8 cellular contexts compared by ENCODE assay signal in the genomic region with DNA sequence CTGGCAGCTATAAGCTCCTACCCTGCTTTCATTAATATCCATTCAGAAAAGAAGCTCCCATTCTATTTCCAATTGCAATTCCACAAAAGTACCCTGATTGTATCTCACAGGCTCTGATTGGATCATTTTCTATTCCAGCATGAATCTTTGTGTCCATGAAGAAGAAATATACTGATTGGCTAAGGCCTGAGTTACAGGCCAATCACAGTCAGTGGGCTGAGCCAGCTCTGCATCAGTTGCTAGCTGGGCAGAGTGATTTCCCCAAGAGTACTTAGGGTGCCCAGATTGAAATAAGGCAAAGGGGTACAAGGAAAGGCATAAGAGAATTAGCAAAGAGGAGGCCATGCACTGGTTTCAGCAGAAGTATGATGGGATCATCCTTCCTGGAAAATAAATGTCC. TPM values are rescaled to one million over a fixed set of nuclear protein-coding genes. Genes with fewer than 3 reads are reported as not detected.
A peak's percentile ranks its signal among the peaks of the same experiment; 100 is the strongest.
DNase-seq lines count a peak whose midpoint lies in the region; ATAC-seq, FAIRE-seq and TF ChIP-seq lines count a peak whose summit lies in the region.

No MANE protein-coding gene starts in this region.

- no peaks in the 10 kb centered on the region for H3K27me3 ChIP-seq in left ventricle myocardium inferior (ENCODE audit: low read depth)

- CTCF ChIA-PET in OCI-LY7 (lab: Charles Lee; ENCODE audit: unreplicated experiment): no interaction called here

- ATAC-seq in GM21515 (IDR thresholded peaks at IDR 0.05; ENCODE audit: unreplicated experiment) (peak; percentile 67), Right ventricle myocardium inferior (no peak)

- H4K20me1 ChIP-seq in OCI-LY7 (ENCODE audit: insufficient read depth, low read length): no peaks in the 10 kb centered on the region

- intact Hi-C loops in kidney (cut with DNase I) (no loop called here), OCI-LY7 (cut with micrococcal nuclease; ENCODE audit: unreplicated experiment) (no loop called here), left ventricle myocardium inferior (cut with micrococcal nuclease) (no loop called here), Right ventricle myocardium inferior (cut with DNase I) (no loop called here)

- H2AFZ ChIP-seq in OCI-LY7 (ENCODE audit: low read length): no peak overlapping the region

- H3K27ac ChIP-seq in kidney (ENCODE audit: low read depth in 2 of 2, low read length in 2 of 2) (no peak overlapping the region), OCI-LY7 (ENCODE audit: low read depth, low read length, poor library complexity, severe bottlenecking) (no peak overlapping the region), left ventricle myocardium inferior (replicated peaks) (no peak overlapping the region)

- H3K9ac ChIP-seq in kidney (ENCODE audit: low read length in 2 of 2): no peak overlapping the region

- in situ Hi-C loops in GM13976 (cut with MboI; ENCODE audit: low sequenced_read_pairs, unreplicated experiment): no loop called here

- no peaks in the 10 kb centered on the region for H3K79me2 ChIP-seq in OCI-LY7 (ENCODE audit: insufficient read depth, low read depth, low read length)

- H3K9me3 ChIP-seq in kidney (ENCODE audit: control insufficient read depth in 1 of 2, low read length in 2 of 2): no peaks in the 10 kb centered on the region
- H3K9me3 ChIP-seq in OCI-LY7 (ENCODE audit: low read length): no peaks in the 10 kb centered on the region
- H3K9me3 ChIP-seq in left ventricle myocardium inferior (replicated peaks): no peaks in the 10 kb centered on the region

- no peaks in the 10 kb centered on the region for H3K9me2 ChIP-seq in OCI-LY7 (ENCODE audit: insufficient read depth, low read length)

- DNase-seq in GM13976 (ENCODE audit: low spot score) (peak; percentile 18), HT1080 (ENCODE audit: low read depth) (peak; percentile 24), germinal center (ENCODE audit: low spot score) (peak; percentile 79), kidney (no peak), OCI-LY7 (ENCODE audit: low spot score) (no peak), left ventricle myocardium inferior (no peak), Right ventricle myocardium inferior (ENCODE audit: missing footprints) (no peak)

- H3K4me3 ChIP-seq in kidney (ENCODE audit: low read length in 2 of 2) (no peak overlapping the region), OCI-LY7 (ENCODE audit: low read depth, low read length, poor library complexity, severe bottlenecking) (no peak overlapping the region), left ventricle myocardium inferior (no peak overlapping the region)

- no peak for FAIRE-seq in kidney (lab: Jason Lieb, UNC)

- no peaks in the 10 kb centered on the region for H3K4me1 ChIP-seq in kidney (ENCODE audit: control insufficient read depth in 1 of 2, insufficient read depth in 1 of 2, low read depth in 1 of 2, low read length in 2 of 2)
- no peaks in the 10 kb centered on the region for H3K4me1 ChIP-seq in OCI-LY7 (ENCODE audit: insufficient read depth, low read length, poor library complexity, severe bottlenecking)
- peaks cover 21% of the 10 kb centered on the region for H3K4me1 ChIP-seq in left ventricle myocardium inferior

- POLR2A ChIA-PET in OCI-LY7 (lab: Charles Lee): interaction anchor here (0.7 to 1.0 kb wide), 2 partner anchors 24 to 181 kb away, joined by 3 to 4 read pairs; no protein-coding TSS in a partner anchor

- no peaks in the 10 kb centered on the region for H3K36me3 ChIP-seq in kidney (ENCODE audit: control insufficient read depth in 1 of 2, insufficient read depth in 2 of 2, low read length in 2 of 2)
- H3K36me3 ChIP-seq in OCI-LY7 (ENCODE audit: insufficient read depth, low read length): no peaks in the 10 kb centered on the region
- H3K36me3 ChIP-seq in left ventricle myocardium inferior: no peaks in the 10 kb centered on the region

- H3K4me2 ChIP-seq in OCI-LY7 (ENCODE audit: low read length): no peak overlapping the region

- no TSS peak for BruUV-seq in OCI-LY7 (replicated peaks; lab: Mats Ljungman, UMichigan)

- no peak for TF ChIP-seq CTCF in GM13976 (IDR thresholded peaks at IDR 0.05; ENCODE audit: borderline replicate concordance, control extremely low read depth, extremely low read depth, insufficient read depth, missing control alignments)
- TF ChIP-seq CTCF in kidney (IDR thresholded peaks at IDR 0.05; ENCODE audit: borderline replicate concordance, extremely low read depth, insufficient read depth): no peak
- TF ChIP-seq CTCF in OCI-LY7 (conservative IDR thresholded peaks at IDR 0.05; ENCODE audit: low read length): no peak
- TF ChIP-seq CTCF in left ventricle myocardium inferior (IDR thresholded peaks at IDR 0.05; ENCODE audit: borderline replicate concordance): no peak

RNA-seq across cellular contexts. Expression of a gene that starts 14.4 kb away (rescaled TPM):
- not detected in 2 replicates for total RNA-seq in HT1080 (2014; rRNA removed; shearing (Covaris generic))
- not detected in 2 replicates for polyA plus RNA-seq in HT1080 (2015; cell fraction: cytosol; rRNA removed)
- not detected in 2 replicates for polyA plus RNA-seq in HT1080 (2015; cell fraction: nucleus; rRNA removed)
- 3.0 TPM for total RNA-seq in kidney
- polyA plus RNA-seq in kidney (ENCODE audit: insufficient read depth, low read depth, low replicate concordance): 2.6 TPM
- total RNA-seq in OCI-LY7 (2014; rRNA removed; shearing (Covaris generic)): not detected in 2 replicates
- not detected in 2 replicates for total RNA-seq in OCI-LY7 (2022)
- total RNA-seq in left ventricle myocardium inferior: 5.0 TPM
- total RNA-seq in Right ventricle myocardium inferior: 5.6 TPM

RNA-seq across cellular contexts. Expression of a gene that starts 14.9 kb away (rescaled TPM):
- total RNA-seq in HT1080 (2014; rRNA removed; shearing (Covaris generic)): not detected in 2 replicates
- not detected in 2 replicates for polyA plus RNA-seq in HT1080 (2015; cell fraction: cytosol; rRNA removed)
- not detected in 2 replicates for polyA plus RNA-seq in HT1080 (2015; cell fraction: nucleus; rRNA removed)
- total RNA-seq in kidney (0.76 TPM), OCI-LY7 (2022) (not detected in 2 replicates), left ventricle myocardium inferior (0.14 TPM), Right ventricle myocardium inferior (0.30 TPM)
- polyA plus RNA-seq in kidney (ENCODE audit: insufficient read depth, low read depth, low replicate concordance): 10.9 TPM
- total RNA-seq in OCI-LY7 (2014; rRNA removed; shearing (Covaris generic)): not detected in 2 replicates

RNA-seq across cellular contexts. Expression of a gene that starts 25.4 kb away (rescaled TPM):
- total RNA-seq in HT1080 (2014; rRNA removed; shearing (Covaris generic)): 1.7 and 3.8 TPM in 2 replicates
- 2.1 and 2.8 TPM in 2 replicates for polyA plus RNA-seq in HT1080 (2015; cell fraction: cytosol; rRNA removed)
- polyA plus RNA-seq in HT1080 (2015; cell fraction: nucleus; rRNA removed): 2.3 TPM in 2 replicates
- total RNA-seq in kidney: 2.0 TPM
- 4.5 TPM for polyA plus RNA-seq in kidney (ENCODE audit: insufficient read depth, low read depth, low replicate concordance)
- total RNA-seq in OCI-LY7 (2014; rRNA removed; shearing (Covaris generic)): 2.8 and 3.2 TPM in 2 replicates
- total RNA-seq in OCI-LY7 (2022): 3.4 and 3.9 TPM in 2 replicates
- 1.9 TPM for total RNA-seq in left ventricle myocardium inferior
- total RNA-seq in Right ventricle myocardium inferior: 2.0 TPM

RNA-seq across cellular contexts. Expression of a gene that starts 25.6 kb away (rescaled TPM):
- total RNA-seq in HT1080 (2014; rRNA removed; shearing (Covaris generic)): 13.7 and 32.1 TPM in 2 replicates
- polyA plus RNA-seq in HT1080 (2015; cell fraction: cytosol; rRNA removed): 38.0 and 47.1 TPM in 2 replicates
- polyA plus RNA-seq in HT1080 (2015; cell fraction: nucleus; rRNA removed): 37.7 and 39.4 TPM in 2 replicates
- total RNA-seq in kidney (55.5 TPM), OCI-LY7 (2022) (107 TPM in 2 replicates), left ventricle myocardium inferior (49.7 TPM), Right ventricle myocardium inferior (48.0 TPM)
- 17.6 TPM for polyA plus RNA-seq in kidney (ENCODE audit: insufficient read depth, low read depth, low replicate concordance)
- 16.5 and 22.8 TPM in 2 replicates for total RNA-seq in OCI-LY7 (2014; rRNA removed; shearing (Covaris generic))

RNA-seq across cellular contexts. Expression of a gene that starts 56.8 kb away (rescaled TPM):
- 0.23 and 0.90 TPM in 2 replicates for total RNA-seq in HT1080 (2014; rRNA removed; shearing (Covaris generic))
- 0.11 and 0.14 TPM in 2 replicates for polyA plus RNA-seq in HT1080 (2015; cell fraction: cytosol; rRNA removed)
- polyA plus RNA-seq in HT1080 (2015; cell fraction: nucleus; rRNA removed): 0.15 TPM in 1 of 2 replicates, not detected in the other
- 811 TPM for total RNA-seq in kidney
- 745 TPM for polyA plus RNA-seq in kidney (ENCODE audit: insufficient read depth, low read depth, low replicate concordance)
- 0.10 TPM in 1 of 2 replicates, not detected in the other for total RNA-seq in OCI-LY7 (2014; rRNA removed; shearing (Covaris generic))
- not detected in 2 replicates for total RNA-seq in OCI-LY7 (2022)
- total RNA-seq in left ventricle myocardium inferior: 497 TPM
- total RNA-seq in Right ventricle myocardium inferior: 369 TPM

Comparison
In these comparisons a context has a peak if more than half of its experiments do, and no peak if none do; other contexts are left out.
1. DNase-seq: peak in GM13976 (single experiment), HT1080 (single experiment) and germinal center (single experiment); none in kidney (single experiment), OCI-LY7 (single experiment), left ventricle myocardium inferior (single experiment) and Right ventricle myocardium inferior (single experiment).